Comparison of ENCODE assay signal across 8 cellular contexts in the genomic region with DNA sequence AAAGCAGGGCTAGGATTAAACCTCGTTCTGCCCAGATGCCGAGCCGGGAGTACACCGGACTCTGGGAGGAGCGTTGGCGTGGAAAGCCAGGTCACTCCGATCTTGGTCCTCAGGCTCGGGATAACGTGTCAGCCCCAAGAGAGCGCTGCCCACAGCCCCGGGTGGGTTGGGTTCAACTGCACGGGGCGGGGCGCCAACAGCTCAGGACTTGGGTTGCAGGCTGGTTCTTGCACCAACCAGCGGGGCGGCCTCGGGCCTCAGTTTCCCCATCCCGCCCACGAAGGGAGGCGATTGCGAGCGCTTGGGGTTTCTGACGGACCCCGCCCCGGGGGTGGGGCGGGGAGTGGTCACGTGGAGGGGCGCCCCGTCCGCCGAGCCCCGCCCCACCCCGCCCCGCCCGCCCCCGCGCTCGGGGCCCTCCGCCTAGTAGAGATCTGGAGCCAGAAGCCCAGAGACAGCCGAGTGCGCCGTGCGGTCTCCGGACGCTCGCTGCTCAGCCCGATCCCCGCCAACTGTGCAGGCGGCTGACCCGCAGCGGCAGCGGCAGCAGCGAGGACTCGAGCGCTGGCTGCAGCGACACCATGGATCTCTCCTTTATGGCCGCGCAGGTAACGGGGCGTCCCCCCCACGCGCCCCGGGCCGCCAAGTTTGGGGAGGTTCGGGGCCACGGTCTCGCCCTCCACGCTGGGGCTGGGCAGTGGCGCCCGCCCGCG. TPM values are rescaled to one million over a fixed set of nuclear protein-coding genes. Genes with fewer than 3 reads are reported as not detected.
DNase-seq lines count a peak whose midpoint lies in the region; ATAC-seq and TF ChIP-seq lines count a peak whose summit lies in the region.

TSS of gene C14orf132 (plus strand) at position 443 of the 713 bp plus-strand sequence. CDS start at position 582, 139 bp downstream.

- peak; percentile 64 for DNase-seq in A673 (ENCODE audit: low spot score)
- peak; percentile 40 for DNase-seq in NCI-H446 treated with DMSO at 0.1 percent for 48 hours (lab: John Stamatoyannopoulos, UW)
- DNase-seq in activated T-helper 9 cell treated with anti-CD3 and anti-CD28 coated beads, Interleukin-2, amount 50 U/mL, for 16 hours (ENCODE audit: low read depth): peak; percentile 24
- DNase-seq in foreskin fibroblast: peak; percentile 58 to 84
- DNase-seq in neural progenitor cell (ENCODE audit: low spot score): peak; percentile 75
- DNase-seq in superior temporal gyrus (ENCODE audit: extremely low spot score): peak; percentile 73

- H3K4me3 ChIP-seq in A673 (ENCODE audit: low read depth, low read length, poor library complexity, severe bottlenecking) (peak within 1 kb of the TSS; percentile 80), foreskin fibroblast (ENCODE audit: low read depth in 1 of 2, low read length in 2 of 2) (peak within 1 kb of the TSS; percentile 76 to 79), neural progenitor cell (peak within 1 kb of the TSS; percentile 89)

- H3K27me3 ChIP-seq in A673 (replicated peaks; ENCODE audit: insufficient read depth, low read depth, low read length, poor library complexity) (no peaks in the 10 kb centered on the region), neural progenitor cell (peaks cover 63% of the 10 kb centered on the region)

- H2AFZ ChIP-seq in neural progenitor cell (replicated peaks): peak within 1 kb of the TSS; percentile 99

- POLR2A ChIA-PET in A673 (lab: Charles Lee; ENCODE audit: low non-redundant PET): interaction anchor here (0.5 kb wide), 2 partner anchors 251 to 314 kb away, joined by 3 to 4 read pairs; no protein-coding TSS in a partner anchor

- H3K36me3 ChIP-seq in A673 (ENCODE audit: insufficient read depth, low read length, poor library complexity, severe bottlenecking) (no peaks in the 10 kb centered on the region), neural progenitor cell (no peaks in the 10 kb centered on the region)

- H3K79me2 ChIP-seq in neural progenitor cell (ENCODE audit: low read depth): no peaks in the 10 kb centered on the region

- CTCF ChIA-PET in A673 (lab: Charles Lee): no interaction called here

- H3F3A ChIP-seq in neural progenitor cell (ENCODE audit: low read depth): peaks cover 7% of the 10 kb centered on the region

- H3K9ac ChIP-seq in neural progenitor cell: no peak within 1 kb of the TSS

- H3K9me3 ChIP-seq in A673 (ENCODE audit: low read depth, low read length, poor library complexity, severe bottlenecking): no peaks in the 10 kb centered on the region
- H3K9me3 ChIP-seq in neural progenitor cell (ENCODE audit: low read depth): no peaks in the 10 kb centered on the region

- H3K36me3 Mint-ChIP-seq in neural progenitor cell: peaks cover 22% of the 10 kb centered on the region

- no peaks in the 10 kb centered on the region for H3K9me3 Mint-ChIP-seq in neural progenitor cell

- peak; percentile 72 for ATAC-seq in GM19351 (IDR thresholded peaks at IDR 0.05; ENCODE audit: unreplicated experiment)
- no peak for ATAC-seq in HG02642 (IDR thresholded peaks at IDR 0.05; ENCODE audit: poor library complexity, unreplicated experiment)

- no TSS peak for BruUV-seq in A673 (replicated peaks; lab: Mats Ljungman, UMichigan)

- intact Hi-C loops in A673 (cut with micrococcal nuclease; ENCODE audit: unreplicated experiment): no loop called here

- H3K27me3 Mint-ChIP-seq in neural progenitor cell (ENCODE audit: insufficient read depth, low read depth): peaks cover 18% of the 10 kb centered on the region

- peak within 1 kb of the TSS; percentile 98 for H3K4me3 Mint-ChIP-seq in neural progenitor cell

- peaks cover 31% of the 10 kb centered on the region for H3K4me1 Mint-ChIP-seq in neural progenitor cell

- H3K4me1 ChIP-seq in A673 (ENCODE audit: insufficient read depth, low read length, poor library complexity, severe bottlenecking): no peaks in the 10 kb centered on the region
- H3K4me1 ChIP-seq in neural progenitor cell: peaks cover 3% of the 10 kb centered on the region

- TF ChIP-seq CTCF in A673 (conservative IDR thresholded peaks at IDR 0.05; ENCODE audit: low read depth, low read length) (no peak), foreskin fibroblast (IDR thresholded peaks at IDR 0.05; ENCODE audit: low read depth, low read length) (no peak), neural progenitor cell (IDR thresholded peaks at IDR 0.05) (no peak)

- peaks cover 11% of the 10 kb centered on the region for H4K20me1 ChIP-seq in neural progenitor cell (ENCODE audit: low read depth)

- peak within 1 kb of the TSS; percentile 68 for H3K27ac ChIP-seq in A673 (ENCODE audit: low read depth, low read length, poor library complexity, severe bottlenecking)
- no peak within 1 kb of the TSS for H3K27ac ChIP-seq in neural progenitor cell

- peak within 1 kb of the TSS; percentile 94 for H3K4me2 ChIP-seq in neural progenitor cell

- peak within 1 kb of the TSS; percentile 98 for H3K27ac Mint-ChIP-seq in neural progenitor cell

RNA-seq across cellular contexts. Expression of gene C14orf132, which starts in this region (rescaled TPM):
- total RNA-seq in A673 (2021): 8.3 and 13.0 TPM in 2 replicates
- 5.5 and 8.1 TPM in 2 replicates for total RNA-seq in neural progenitor cell (ENCODE audit: low replicate concordance)

Comparison
In these comparisons a context has a peak if more than half of its experiments do, and no peak if none do; other contexts are left out.
1. DNase-seq: peak in every context shown above with its lines; median percentile 75 in neural progenitor cell; 73 in superior temporal gyrus; 71 in foreskin fibroblast; 64 in A673; 40 in NCI-H446 treated with DMSO at 0.1 percent for 48 hours; 24 in activated T-helper 9 cell treated with anti-CD3 and anti-CD28 coated beads, Interleukin-2, amount 50 U/mL, for 16 hours.